In genomic region chr3:81716870-81717509, GRCh38 we compare ENCODE assay signal across 11 cellular contexts. TPM values are rescaled to one million over a fixed set of nuclear protein-coding genes. Genes with fewer than 3 reads are reported as not detected.
DNase-seq lines count a peak whose midpoint lies in the region; ATAC-seq and TF ChIP-seq lines count a peak whose summit lies in the region.
"Had no signal": no experiment of that assay in that cellular context is flagged by ENCODE, and none has a peak within 500 bp of the region (broad histone marks: within the 10 kb centered on the region; RNA-seq: fewer than 3 reads in every experiment).

No MANE protein-coding gene starts in this region.

- H3K27me3 ChIP-seq in ACC112 (ENCODE audit: insufficient read depth, low read length) (no peaks in the 10 kb centered on the region), Karpas-422 (ENCODE audit: low read length) (no peaks in the 10 kb centered on the region), left lung (no peaks in the 10 kb centered on the region)

- H3K9ac ChIP-seq in Karpas-422 (ENCODE audit: low read length): no peak overlapping the region

- no peaks in the 10 kb centered on the region for H3K9me2 ChIP-seq in Karpas-422 (replicated peaks; ENCODE audit: insufficient read depth, low read length)

- no peaks in the 10 kb centered on the region for H4K20me1 ChIP-seq in Karpas-422 (ENCODE audit: insufficient read depth, low read depth, low read length)

- H3K4me3 ChIP-seq in ACC112 (ENCODE audit: low read depth, low read length) (peak overlapping the region; percentile 32; the same call in 1 of the 2 replicates), Karpas-422 (ENCODE audit: low read length) (no peak overlapping the region), astrocyte of the spinal cord (ENCODE audit: low read depth, low read length) (no peak overlapping the region), left lung (no peak overlapping the region)

- H3K36me3 ChIP-seq in ACC112 (ENCODE audit: insufficient read depth, low read length) (peaks cover 11% of the 10 kb centered on the region), Karpas-422 (ENCODE audit: insufficient read depth, low read length) (peaks cover 12% of the 10 kb centered on the region; the same call in 1 of the 2 replicates), left lung (no peaks in the 10 kb centered on the region)

- in situ Hi-C loops in astrocyte of the spinal cord (cut with HindIII; ENCODE audit: low sequenced_read_pairs): no loop called here

- no peak for TF ChIP-seq CTCF in astrocyte of the spinal cord (IDR thresholded peaks at IDR 0.05; ENCODE audit: low read depth, low read length)
- no peak for TF ChIP-seq CTCF in left lung (IDR thresholded peaks at IDR 0.05)

- H3K9me3 ChIP-seq in Karpas-422 (ENCODE audit: low read length): no peaks in the 10 kb centered on the region
- H3K9me3 ChIP-seq in left lung: no peaks in the 10 kb centered on the region

- H3K27ac ChIP-seq in ACC112 (ENCODE audit: low read depth, low read length) (0 out of 2 replicates have a peak overlapping the region, but pooled peaks have one; percentile 7), Karpas-422 (ENCODE audit: low read length) (peak overlapping the region; percentile 4; the same call in 1 of the 2 replicates), left lung (peak overlapping the region in 1 of 2 donors; percentile 3)

- DNase-seq in Karpas-422: no peak
- peak; percentile 71 for DNase-seq in astrocyte of the spinal cord (ENCODE audit: low read depth, low spot score)
- peak in 1 of 2 donors; percentile 36 for DNase-seq in left lung
- DNase-seq in NCI-H1930 (lab: John Stamatoyannopoulos, UW): no peak
- DNase-seq: activated CD4-positive, alpha-beta memory T cell treated with anti-CD3 and anti-CD28 coated beads for 36 hours; C1 segment of cervical spinal cord; cortex of kidney had no signal

- H2AFZ ChIP-seq in ACC112 (ENCODE audit: low read length, unreplicated experiment) (no peak overlapping the region), Karpas-422 (ENCODE audit: low read length) (no peak overlapping the region)

- H3K79me2 ChIP-seq in ACC112 (ENCODE audit: control insufficient read depth, insufficient read depth, low read length, unreplicated experiment): peaks cover 49% of the 10 kb centered on the region
- peaks cover 78% of the 10 kb centered on the region for H3K79me2 ChIP-seq in Karpas-422 (ENCODE audit: low read length)

- H3K4me1 ChIP-seq in ACC112 (ENCODE audit: control insufficient read depth, insufficient read depth, low read length, unreplicated experiment) (peaks cover 10% of the 10 kb centered on the region), Karpas-422 (ENCODE audit: low read length) (peaks cover 9% of the 10 kb centered on the region), left lung (no peaks in the 10 kb centered on the region)

- intact Hi-C loops in left lung (cut with DNase I): no loop called here

- no peak overlapping the region for H3K4me2 ChIP-seq in Karpas-422 (ENCODE audit: low read depth, low read length, poor library complexity, severe bottlenecking)

- peak; percentile 96 for ATAC-seq in left lung
- ATAC-seq in HG03571 (IDR thresholded peaks at IDR 0.05; ENCODE audit: unreplicated experiment): no peak
- ATAC-seq in GM18520 (IDR thresholded peaks at IDR 0.05; ENCODE audit: unreplicated experiment): no peak
- ATAC-seq in GM21576 (IDR thresholded peaks at IDR 0.05; ENCODE audit: unreplicated experiment): no peak

RNA-seq across cellular contexts. Expression of gene GBE1, which starts 44.5 kb away (rescaled TPM):
- 71.5 and 134 TPM in 2 replicates for total RNA-seq in Karpas-422 (2014; rRNA removed; shearing (Covaris generic); ENCODE audit: low replicate concordance)
- total RNA-seq in left lung: 10 to 100 TPM; 30.3 to 53.1 TPM
